In the genomic region with DNA sequence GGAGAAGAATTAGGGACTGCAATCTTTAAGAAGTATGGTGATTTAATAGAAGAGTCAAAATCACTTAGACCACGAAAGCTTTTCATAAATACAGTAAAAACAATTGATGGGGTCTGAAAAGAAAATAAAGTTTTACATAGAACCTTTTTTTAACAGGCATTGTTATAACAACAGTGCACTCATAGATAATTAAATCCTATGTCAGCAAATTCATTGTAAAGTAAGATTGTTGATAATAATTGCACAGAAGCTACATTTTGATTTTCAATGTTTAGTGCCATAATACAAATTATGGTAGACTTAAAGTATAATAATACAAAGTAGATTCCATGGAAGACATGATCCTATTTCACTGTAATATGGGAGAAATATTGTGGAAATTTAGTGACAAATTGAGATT, we compare ENCODE assay signal across 31 cellular contexts.
"Had no signal": no experiment of that assay in that cellular context is flagged by ENCODE, and none has a peak within 500 bp of the region (broad histone marks: within the 10 kb centered on the region; RNA-seq: fewer than 3 reads in every experiment).

No MANE protein-coding gene starts in this region.

- H3K27ac ChIP-seq: neural progenitor cell, parathyroid adenoma, psoas muscle, skin epidermis, spleen, suprapubic skin, testis, tibial artery, transverse colon, upper lobe of right lung, uterus had no signal

- H3K4me3 ChIP-seq: neural progenitor cell, psoas muscle, skin epidermis, smooth muscle cell, spleen, suprapubic skin, testis, tibial artery, transverse colon, upper lobe of right lung, uterus had no signal

- H3K36me3 Mint-ChIP-seq: naive thymus-derived CD4-positive, alpha-beta T cell; neural progenitor cell; stimulated activated memory B cell treated with anti-CD40 and anti-IgM and Interleukin-4, amounts not matched to agents 10 μg/mL and 1 μg/mL and 100 μg/mL, for 72 hours; type B pancreatic cell had no signal

- DNase-seq: naive thymus-derived CD4-positive, alpha-beta T cell; natural killer cell; occipital lobe; posterior cingulate gyrus; psoas muscle; right cardiac atrium; spleen; stimulated activated CD4-positive, alpha-beta T cell treated with anti-CD3 and anti-CD28 coated beads, Interleukin-12 subunit alpha, Interleukin-12 subunit beta, amount 100 ng/mL, for 4 hours; stimulated activated CD4-positive, alpha-beta T cell treated with anti-CD3 and anti-CD28 coated beads, Interleukin-1b, Interleukin-23, amount 100 ng/mL, for 48 hours; stimulated activated CD4-positive, alpha-beta T cell treated with anti-CD3 and anti-CD28 coated beads, Interleukin-4, amount 100 ng/mL, for 1 hour; stimulated activated CD4-positive, alpha-beta T cell treated with anti-CD3 and anti-CD28 coated beads, Interleukin-4, amount 100 ng/mL, for 4 hours; stimulated activated CD8-positive, alpha-beta memory T cell treated with anti-CD3 and anti-CD28 coated beads, Interleukin-4, amount 100 ng/mL, for 48 hours; stimulated activated naive CD4-positive, alpha-beta T cell; stimulated activated naive CD8-positive, alpha-beta T cell treated with anti-CD3 and anti-CD28 coated beads, Interleukin-15, amount 100 ng/mL, for 72 hours; stimulated activated naive CD8-positive, alpha-beta T cell treated with anti-CD3 and anti-CD28 coated beads, Interleukin-15, Interleukin-2, amounts not matched to agents 100 U/mL and 50 U/mL, for 24 hours; substantia nigra; testis; tibial artery; transverse colon; upper lobe of right lung; uterus had no signal

- H3K27me3 ChIP-seq: neural progenitor cell, spleen, suprapubic skin, testis, tibial artery, transverse colon, upper lobe of right lung, uterus had no signal

- H3K4me3 Mint-ChIP-seq: naive thymus-derived CD4-positive, alpha-beta T cell; natural killer cell; nephron; neural progenitor cell; stimulated activated memory B cell treated with anti-CD40 and anti-IgM and Interleukin-4, amounts not matched to agents 10 μg/mL and 1 μg/mL and 100 μg/mL, for 72 hours; stimulated activated naive CD8-positive, alpha-beta T cell treated with anti-CD3 and anti-CD28 coated beads, Interleukin-15, amount 100 ng/mL, for 72 hours; type B pancreatic cell had no signal

- H3K36me3 ChIP-seq: neural progenitor cell, spleen, suprapubic skin, tibial artery, transverse colon, upper lobe of right lung, uterus had no signal

- H2AFZ ChIP-seq: neural progenitor cell, parathyroid adenoma had no signal

- H3K4me1 ChIP-seq: neural progenitor cell, parathyroid adenoma, psoas muscle, spleen, suprapubic skin, testis, tibial artery, transverse colon, upper lobe of right lung, uterus had no signal

- H3K27me3 Mint-ChIP-seq: naive thymus-derived CD4-positive, alpha-beta T cell; progenitor cell of endocrine pancreas; stimulated activated memory B cell treated with anti-CD40 and anti-IgM and Interleukin-4, amounts not matched to agents 10 μg/mL and 1 μg/mL and 100 μg/mL, for 72 hours; stimulated activated naive CD8-positive, alpha-beta T cell treated with anti-CD3 and anti-CD28 coated beads, Interleukin-15, amount 100 ng/mL, for 72 hours; type B pancreatic cell had no signal

- H3K9ac ChIP-seq: neural progenitor cell, parathyroid adenoma had no signal

- H3K9me3 ChIP-seq: psoas muscle, spleen, suprapubic skin, testis, tibial artery, transverse colon, upper lobe of right lung, uterus had no signal

- H3K4me1 Mint-ChIP-seq: naive thymus-derived CD4-positive, alpha-beta T cell; natural killer cell; nephron; neural progenitor cell; stimulated activated memory B cell treated with anti-CD40 and anti-IgM and Interleukin-4, amounts not matched to agents 10 μg/mL and 1 μg/mL and 100 μg/mL, for 72 hours; stimulated activated naive CD8-positive, alpha-beta T cell treated with anti-CD3 and anti-CD28 coated beads, Interleukin-15, amount 100 ng/mL, for 72 hours had no signal

- H3K27ac Mint-ChIP-seq: naive thymus-derived CD4-positive, alpha-beta T cell; natural killer cell; neural progenitor cell; progenitor cell of endocrine pancreas; stimulated activated memory B cell treated with anti-CD40 and anti-IgM and Interleukin-4, amounts not matched to agents 10 μg/mL and 1 μg/mL and 100 μg/mL, for 72 hours; stimulated activated naive CD8-positive, alpha-beta T cell treated with anti-CD3 and anti-CD28 coated beads, Interleukin-15, amount 100 ng/mL, for 72 hours; type B pancreatic cell had no signal

- H3K9me3 Mint-ChIP-seq: neural progenitor cell had no signal

- ATAC-seq: naive thymus-derived CD4-positive, alpha-beta T cell; natural killer cell; psoas muscle; right cardiac atrium; sciatic nerve; stimulated activated memory B cell treated with anti-CD40 and anti-IgM and Interleukin-4, amounts not matched to agents 10 μg/mL and 1 μg/mL and 100 μg/mL, for 72 hours; stimulated activated naive CD8-positive, alpha-beta T cell treated with anti-CD3 and anti-CD28 coated beads, Interleukin-15, amount 100 ng/mL, for 72 hours; stimulated activated naive CD8-positive, alpha-beta T cell treated with anti-CD3 and anti-CD28 coated beads, Interleukin-15, Interleukin-2, amounts not matched to agents 100 U/mL and 50 U/mL, for 24 hours; upper lobe of right lung had no signal

- H3K4me2 ChIP-seq: neural progenitor cell, smooth muscle cell had no signal

- H3K79me2 ChIP-seq: parathyroid adenoma had no signal
